ENCODE assay signal across 29 cellular contexts in the genomic region with DNA sequence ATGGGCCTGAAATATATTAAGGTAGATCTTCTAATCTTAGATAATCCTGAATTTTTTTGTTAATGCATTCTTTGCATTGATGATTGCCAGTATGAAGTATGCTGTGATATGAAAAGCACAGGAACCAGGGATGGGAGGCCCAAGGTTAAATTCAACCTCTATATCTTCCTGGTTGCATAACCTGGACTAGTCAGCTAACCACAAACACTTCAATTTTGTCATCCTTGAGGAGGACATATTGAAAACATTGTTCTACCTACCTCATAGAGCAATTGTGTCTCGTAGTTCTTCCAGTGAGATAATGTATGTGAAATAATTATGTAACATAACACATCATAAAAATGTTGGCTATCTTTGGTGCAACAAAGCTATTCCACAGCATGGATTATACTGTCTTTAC. TPM values are rescaled to one million over a fixed set of nuclear protein-coding genes. Genes with fewer than 3 reads are reported as not detected.
DNase-seq lines count a peak whose midpoint lies in the region; ATAC-seq, FAIRE-seq and TF ChIP-seq lines count a peak whose summit lies in the region.
"Had no signal": no experiment of that assay in that cellular context is flagged by ENCODE, and none has a peak within 500 bp of the region (broad histone marks: within the 10 kb centered on the region; RNA-seq: fewer than 3 reads in every experiment).

No MANE protein-coding gene starts in this region.

- H3K4me3 ChIP-seq in AG10803 (ENCODE audit: low read length) (no peak overlapping the region), IMR-90 (ENCODE audit: insufficient read depth, low read depth, low read length) (no peak overlapping the region), fibroblast of the aortic adventitia (ENCODE audit: low read depth, low read length) (no peak overlapping the region), coronary artery (no peak overlapping the region)
- H3K4me3 ChIP-seq: HAP-1, heart left ventricle, sigmoid colon had no signal

- TF ChIP-seq CTCF in AG10803 (conservative IDR thresholded peaks at IDR 0.05; ENCODE audit: low read length) (no peak), IMR-90 (conservative IDR thresholded peaks at IDR 0.05; ENCODE audit: low read depth, low read length) (no peak), fibroblast of the aortic adventitia (IDR thresholded peaks at IDR 0.05; ENCODE audit: insufficient read depth, low read length) (no peak), coronary artery (IDR thresholded peaks at IDR 0.05) (no peak)

- no peak overlapping the region for H3K4ac ChIP-seq in IMR-90 (ENCODE audit: low read depth, low read length)

- no peak for FAIRE-seq in HTR-8/SVneo (lab: Jason Lieb, UNC)
- FAIRE-seq: colon, RCC 7860 had no signal

- no peaks in the 10 kb centered on the region for H3K9me3 ChIP-seq in IMR-90 (ENCODE audit: control insufficient read depth, insufficient read depth, low read length)
- H3K9me3 ChIP-seq: HAP-1, heart left ventricle, sigmoid colon had no signal

- no peaks in the 10 kb centered on the region for H3K27me3 ChIP-seq in IMR-90 (ENCODE audit: control insufficient read depth, insufficient read depth, low read length)
- H3K27me3 ChIP-seq: heart left ventricle, sigmoid colon had no signal

- dilution Hi-C loops in IMR-90 (cut with HindIII; ENCODE audit: low sequenced_read_pairs, unreplicated experiment) = no loop called here

- no peak overlapping the region for H2BK20ac ChIP-seq in IMR-90 (ENCODE audit: low read depth, low read length)

- intact Hi-C loops in IMR-90 (cut with micrococcal nuclease) = no loop called here

- ATAC-seq in IMR-90 (ENCODE audit: low read depth) = no peak
- ATAC-seq in stimulated activated naive CD8-positive, alpha-beta T cell treated with anti-CD3 and anti-CD28 coated beads, Interleukin-15, Interleukin-2, amounts not matched to agents 100 U/mL and 50 U/mL, for 24 hours = no peak
- ATAC-seq: heart left ventricle, left lobe of liver had no signal

- H3K56ac ChIP-seq in IMR-90 (ENCODE audit: extremely low read depth, insufficient read depth, low read length) = no peak overlapping the region

- H3K27ac ChIP-seq in IMR-90 (ENCODE audit: insufficient read depth, low read length) = no peak overlapping the region
- H3K27ac ChIP-seq in coronary artery = no peak overlapping the region
- H3K27ac ChIP-seq: heart left ventricle, KMS-11, parathyroid adenoma, sigmoid colon, WERI-Rb-1 had no signal

- H2AFZ ChIP-seq in IMR-90 (replicated peaks; ENCODE audit: low read length, poor library complexity) = no peak overlapping the region
- H2AFZ ChIP-seq: parathyroid adenoma had no signal

- no peak overlapping the region for H2BK15ac ChIP-seq in IMR-90 (ENCODE audit: low read depth, low read length)

- H2AK5ac ChIP-seq in IMR-90 (ENCODE audit: low read depth, low read length) = no peak overlapping the region

- in situ Hi-C loops in IMR-90 (cut with MboI; ENCODE audit: low sequenced_read_pairs) = no loop called here

- no TSS peak for BruUV-seq in IMR-90 (replicated peaks; lab: Mats Ljungman, UMichigan)

- no peak overlapping the region for H2BK120ac ChIP-seq in IMR-90 (ENCODE audit: low read depth, low read length)

- no peak overlapping the region for H4K5ac ChIP-seq in IMR-90 (ENCODE audit: low read depth, low read length)

- no peaks in the 10 kb centered on the region for H3K4me1 ChIP-seq in IMR-90 (ENCODE audit: control insufficient read depth, insufficient read depth, low read length)
- H3K4me1 ChIP-seq: HAP-1, heart left ventricle, parathyroid adenoma, sigmoid colon had no signal

- H3K79me1 ChIP-seq in IMR-90 (ENCODE audit: low read depth in 1 of 2, low read length in 2 of 2) = no peaks in the 10 kb centered on the region

- H2BK5ac ChIP-seq in IMR-90 (ENCODE audit: low read depth, low read length, poor library complexity, severe bottlenecking) = no peak overlapping the region

- H3K4me2 ChIP-seq in IMR-90 (ENCODE audit: low read depth, low read length) = no peak overlapping the region
- H3K4me2 ChIP-seq: KMS-11 had no signal

- H4K8ac ChIP-seq in IMR-90 (ENCODE audit: low read depth in 2 of 2, low read length in 2 of 2) = no peak overlapping the region

- H3K9ac ChIP-seq in IMR-90 (ENCODE audit: low read depth, low read length) = no peak overlapping the region
- H3K9ac ChIP-seq: KMS-11, parathyroid adenoma had no signal

- H3K9me1 ChIP-seq in IMR-90 (ENCODE audit: insufficient read depth, low read length) = no peaks in the 10 kb centered on the region

- TF ChIP-seq RAD21 in IMR-90 (IDR thresholded peaks at IDR 0.05; ENCODE audit: low read length) = no peak

- H2AK9ac ChIP-seq in IMR-90 (replicated peaks; ENCODE audit: low read depth, low read length, poor library complexity) = no peak overlapping the region

- no peaks in the 10 kb centered on the region for H3K36me3 ChIP-seq in IMR-90 (ENCODE audit: control insufficient read depth, insufficient read depth, low read length)
- H3K36me3 ChIP-seq: HAP-1, sigmoid colon, WERI-Rb-1 had no signal

- no CpG with 5 or more reads among the region's 1 CpG for WGBS in IMR-90 (ENCODE audit: extremely low coverage in 2 of 2, insufficient read length in 1 of 2), 2 experiments

- no peaks in the 10 kb centered on the region for H4K20me1 ChIP-seq in IMR-90 (ENCODE audit: insufficient read depth, low read length)

- no peak for TF ChIP-seq POLR2A in IMR-90 (IDR thresholded peaks at IDR 0.05; ENCODE audit: low read depth, low read length)

- POLR2A ChIA-PET in IMR-90 (lab: Charles Lee; ENCODE audit: unreplicated experiment) = no interaction called here

- H3K23ac ChIP-seq in IMR-90 (ENCODE audit: low read depth, low read length) = no peak overlapping the region

- H3K18ac ChIP-seq in IMR-90 (ENCODE audit: low read depth, low read length) = no peak overlapping the region

- CTCF ChIA-PET in IMR-90 (lab: Yijun Ruan, JAX) = interaction anchor here (1.3 kb wide), 1 partner anchor 10 kb away, joined by 4 read pairs; no protein-coding TSS in a partner anchor

- peak; percentile 13 for DNase-seq in AG10803 (ENCODE audit: low read depth)
- DNase-seq in IMR-90 = peak; percentile 42
- peak; percentile 72 for DNase-seq in SKM-1 treated with dmso at 0.1 percent for 144 hours (lab: John Stamatoyannopoulos, UW; ENCODE audit: unreplicated experiment)
- peak; percentile 25 for DNase-seq in fibroblast of the aortic adventitia (ENCODE audit: low read depth)
- no peak for DNase-seq in HTR-8/SVneo (ENCODE audit: insufficient read length, low spot score)
- DNase-seq in NCI-H187 treated with DMSO at 0.1 percent for 48 hours (lab: John Stamatoyannopoulos, UW) = no peak
- DNase-seq in stimulated activated naive CD8-positive, alpha-beta T cell treated with anti-CD3 and anti-CD28 coated beads, Interleukin-15, Interleukin-2, amounts not matched to agents 100 U/mL and 50 U/mL, for 24 hours = no peak
- no peak for DNase-seq in coronary artery (ENCODE audit: low spot score)
- DNase-seq: activated CD4-positive, alpha-beta T cell treated with anti-CD3 and anti-CD28 coated beads, Interleukin-2, amount 50 U/mL, for 1 hour; activated CD8-positive, alpha-beta memory T cell treated with anti-CD3 and anti-CD28 coated beads, Interleukin-2, amount 50 U/mL, for 4 hours; GF-D8; heart left ventricle; NCI-H1092 treated with DMSO at 0.1 percent for 48 hours; NCI-H2081; NCI-H446; sigmoid colon; substantia nigra; WERI-Rb-1 had no signal

- H4K91ac ChIP-seq in IMR-90 (ENCODE audit: insufficient read depth, low read depth, low read length) = no peak overlapping the region

- H3K14ac ChIP-seq in IMR-90 (replicated peaks; ENCODE audit: low read depth, low read length) = no peak overlapping the region

TF ChIP-seq in IMR-90, 13 proteins besides CTCF, POLR2A, EP300 and RAD21:
- TF ChIP-seq SMC3 (IDR thresholded peaks at IDR 0.05; ENCODE audit: low read depth, low read length) = no peak
- TF ChIP-seq MAZ (IDR thresholded peaks at IDR 0.05; ENCODE audit: borderline replicate concordance, low read depth, low read length) = no peak
- TF ChIP-seq USF2 (IDR thresholded peaks at IDR 0.05; ENCODE audit: low read depth, low read length) = no peak
- TF ChIP-seq, protein P1, sequence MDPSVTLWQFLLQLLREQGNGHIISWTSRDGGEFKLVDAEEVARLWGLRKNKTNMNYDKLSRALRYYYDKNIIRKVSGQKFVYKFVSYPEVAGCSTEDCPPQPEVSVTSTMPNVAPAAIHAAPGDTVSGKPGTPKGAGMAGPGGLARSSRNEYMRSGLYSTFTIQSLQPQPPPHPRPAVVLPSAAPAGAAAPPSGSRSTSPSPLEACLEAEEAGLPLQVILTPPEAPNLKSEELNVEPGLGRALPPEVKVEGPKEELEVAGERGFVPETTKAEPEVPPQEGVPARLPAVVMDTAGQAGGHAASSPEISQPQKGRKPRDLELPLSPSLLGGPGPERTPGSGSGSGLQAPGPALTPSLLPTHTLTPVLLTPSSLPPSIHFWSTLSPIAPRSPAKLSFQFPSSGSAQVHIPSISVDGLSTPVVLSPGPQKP (IDR thresholded peaks at IDR 0.05; ENCODE audit: borderline replicate concordance, low read depth, low read length) = no peak
- peak; percentile 54 for TF ChIP-seq CEBPB (IDR thresholded peaks at IDR 0.05; ENCODE audit: low read depth, low read length)
- TF ChIP-seq RCOR1 (IDR thresholded peaks at IDR 0.05; ENCODE audit: insufficient replicate concordance, low read length) = no peak
- TF ChIP-seq MXI1 (IDR thresholded peaks at IDR 0.05; ENCODE audit: borderline replicate concordance, low read depth, low read length) = no peak
- no peak for TF ChIP-seq MAFK (IDR thresholded peaks at IDR 0.05; ENCODE audit: low read depth, low read length)
- TF ChIP-seq FOS (IDR thresholded peaks at IDR 0.05; ENCODE audit: low read depth, low read length) = no peak

RNA-seq across cellular contexts. Expression of gene PDC, which starts 25.6 kb away (rescaled TPM):
- total RNA-seq in IMR-90 (2012; rRNA removed) (not detected in 2 replicates), fibroblast of the aortic adventitia (ENCODE audit: low replicate concordance) (0.27 TPM in 1 of 2 replicates, not detected in the other)
- polyA plus RNA-seq in IMR-90 (2012; rRNA removed) = not detected in 2 replicates
- not detected in 2 replicates for polyA plus RNA-seq in IMR-90 (2012; cell fraction: cytosol; rRNA removed)
- not detected in 2 replicates for polyA plus RNA-seq in IMR-90 (2012; cell fraction: nucleus; rRNA removed; ENCODE audit: low replicate concordance)
- total RNA-seq: activated T-helper 2 cell treated with anti-CD3 and anti-CD28 coated beads, Interferon-gamma antibody, Interleukin-2, Interleukin-4, amounts not matched to agents 10 μg/mL and 5 μg/mL and 100 μg/mL, durations not matched to agents 14 hours and 24 hours and 36 hours; heart left ventricle; left lobe of liver; mucosa of gallbladder; sigmoid colon; T-helper 2 cell treated with Interferon-gamma antibody and Interleukin-4, amounts not matched to agents 100 ng/mL and 5 ng/mL, for 36 hours; urinary bladder had no signal
- polyA plus RNA-seq: heart left ventricle, neural cell, sigmoid colon, urinary bladder had no signal

RNA-seq across cellular contexts. Expression of gene ODR4, which starts 59.7 kb away (rescaled TPM):
- total RNA-seq in IMR-90 (2012; rRNA removed) (9.7 and 14.2 TPM in 2 replicates), fibroblast of the aortic adventitia (ENCODE audit: low replicate concordance) (22.1 and 26.4 TPM in 2 replicates)
- 8.4 and 9.4 TPM in 2 replicates for polyA plus RNA-seq in IMR-90 (2012; rRNA removed)
- 0.58 and 0.60 TPM in 2 replicates for polyA plus RNA-seq in IMR-90 (2012; cell fraction: cytosol; rRNA removed)
- polyA plus RNA-seq in IMR-90 (2012; cell fraction: nucleus; rRNA removed; ENCODE audit: low replicate concordance) = 1.6 and 21.5 TPM in 2 replicates

Comparison
In these comparisons a context has a peak if more than half of its experiments do, and no peak if none do; other contexts are left out.
1. DNase-seq: peak in AG10803 (single experiment), IMR-90 (single experiment), SKM-1 treated with dmso at 0.1 percent for 144 hours (single experiment) and fibroblast of the aortic adventitia (single experiment); none in HTR-8/SVneo (single experiment), NCI-H187 treated with DMSO at 0.1 percent for 48 hours (single experiment), stimulated activated naive CD8-positive, alpha-beta T cell treated with anti-CD3 and anti-CD28 coated beads, Interleukin-15, Interleukin-2, amounts not matched to agents 100 U/mL and 50 U/mL, for 24 hours (single experiment) and coronary artery (single experiment).